21 cellular contexts compared by ENCODE assay signal in genomic region chr2:210481601-210482124, GRCh38.
"Had no signal": no experiment of that assay in that cellular context is flagged by ENCODE, and none has a peak within 500 bp of the region (broad histone marks: within the 10 kb centered on the region; RNA-seq: fewer than 3 reads in every experiment).

No MANE protein-coding gene starts in this region.

- H3K36me3 Mint-ChIP-seq: activated naive CD4-positive, alpha-beta T cell treated with anti-CD3 and anti-CD28 coated beads, Interleukin-2, amount 10 ng/mL, durations not matched to agents 7 days and 5 days had no signal

- H3K27ac Mint-ChIP-seq: activated CD4-positive, alpha-beta memory T cell treated with anti-CD3 and anti-CD28 coated beads for 36 hours; activated CD4-positive, alpha-beta T cell treated with anti-CD3 and anti-CD28 coated beads, Interleukin-2, amount 10 ng/mL, durations not matched to agents 7 days and 5 days; activated naive CD4-positive, alpha-beta T cell treated with anti-CD3 and anti-CD28 coated beads, Interleukin-2, amount 10 ng/mL, durations not matched to agents 7 days and 5 days; activated naive CD8-positive, alpha-beta T cell treated with anti-CD3 and anti-CD28 coated beads, Interleukin-2, amount 10 ng/mL, durations not matched to agents 7 days and 5 days; T-helper 1 cell treated with Interleukin-12 subunit alpha and Interleukin-12 subunit beta and Interleukin-4 antibody, amounts not matched to agents 30 μg/mL and 1 μg/mL, for 36 hours had no signal

- H2AFZ ChIP-seq: PC-9 had no signal

- H3K27me3 Mint-ChIP-seq: activated CD4-positive, alpha-beta memory T cell treated with anti-CD3 and anti-CD28 coated beads for 36 hours; activated CD4-positive, alpha-beta T cell treated with anti-CD3 and anti-CD28 coated beads, Interleukin-2, amount 10 ng/mL, durations not matched to agents 7 days and 5 days; activated naive CD4-positive, alpha-beta T cell treated with anti-CD3 and anti-CD28 coated beads, Interleukin-2, amount 10 ng/mL, durations not matched to agents 7 days and 5 days; activated naive CD8-positive, alpha-beta T cell treated with anti-CD3 and anti-CD28 coated beads, Interleukin-2, amount 10 ng/mL, durations not matched to agents 7 days and 5 days had no signal

- H3K4me3 Mint-ChIP-seq: activated CD4-positive, alpha-beta memory T cell treated with anti-CD3 and anti-CD28 coated beads for 36 hours; activated CD4-positive, alpha-beta T cell treated with anti-CD3 and anti-CD28 coated beads, Interleukin-2, amount 10 ng/mL, durations not matched to agents 7 days and 5 days; activated naive CD4-positive, alpha-beta T cell treated with anti-CD3 and anti-CD28 coated beads, Interleukin-2, amount 10 ng/mL, durations not matched to agents 7 days and 5 days; activated naive CD8-positive, alpha-beta T cell treated with anti-CD3 and anti-CD28 coated beads, Interleukin-2, amount 10 ng/mL, durations not matched to agents 7 days and 5 days; activated T-cell treated with anti-CD3 and anti-CD28 coated beads, Interleukin-2, amount 50 U/mL, for 4 hours; T-helper 1 cell treated with Interleukin-12 subunit alpha and Interleukin-12 subunit beta and Interleukin-4 antibody, amounts not matched to agents 30 μg/mL and 1 μg/mL, for 36 hours had no signal

- ATAC-seq: activated T-cell treated with anti-CD3 and anti-CD28 coated beads, Interleukin-2, amount 50 U/mL, for 4 hours had no signal

- H3K27me3 ChIP-seq: adrenal gland, MG63 had no signal

- H3K9me3 Mint-ChIP-seq: activated naive CD8-positive, alpha-beta T cell treated with anti-CD3 and anti-CD28 coated beads, Interleukin-2, amount 10 ng/mL, durations not matched to agents 7 days and 5 days had no signal

- H3K9me3 ChIP-seq: adrenal gland, MG63 had no signal

- H3K27ac ChIP-seq: adrenal gland, PC-9 had no signal

- DNase-seq: activated CD4-positive, alpha-beta memory T cell treated with anti-CD3 and anti-CD28 coated beads for 36 hours; activated CD4-positive, alpha-beta T cell treated with anti-CD3 and anti-CD28 coated beads, Interleukin-2, amount 10 ng/mL, durations not matched to agents 7 days and 5 days; activated CD4-positive, CD25-positive, alpha-beta regulatory T cell; activated CD8-positive, alpha-beta memory T cell treated with anti-CD3 and anti-CD28 coated beads for 24 hours; activated gamma-delta T cell; activated naive CD4-positive, alpha-beta T cell treated with anti-CD3 and anti-CD28 coated beads, Interleukin-2, amount 10 ng/mL, durations not matched to agents 7 days and 5 days; activated naive CD8-positive, alpha-beta T cell treated with anti-CD3 and anti-CD28 coated beads, Interleukin-2, amount 10 ng/mL, durations not matched to agents 7 days and 5 days; activated T-cell treated with anti-CD3 and anti-CD28 coated beads, Interleukin-2, amount 50 U/mL, for 4 hours; adrenal gland; anterior cingulate cortex; caudate nucleus; MG63; MV-4-11; NCI-H1092 treated with DMSO at 0.1 percent for 48 hours; NCI-H1417 treated with DMSO at 0.1 percent for 48 hours; NCI-H187; NCI-H2081; NCI-H510A treated with DMSO at 0.1 percent for 48 hours; SHP77 treated with DMSO at 0.1 percent for 48 hours had no signal

- H3K36me3 ChIP-seq: adrenal gland, MG63 had no signal

- H3K4me2 ChIP-seq: PC-9 had no signal

- H3K4me3 ChIP-seq: adrenal gland, MG63, PC-9 had no signal
